In genomic region chr17:57819273-57819672, GRCh38 we compare ENCODE assay signal across 16 cellular contexts.
"Had no signal": no experiment of that assay in that cellular context is flagged by ENCODE, and none has a peak within 500 bp of the region (broad histone marks: within the 10 kb centered on the region; RNA-seq: fewer than 3 reads in every experiment).

No MANE protein-coding gene starts in this region.

- H3K27ac ChIP-seq: lower lobe of right lung, prostate gland, right lobe of liver had no signal

- H3K9me3 ChIP-seq: lower lobe of right lung, mucosa of descending colon, prostate gland, right lobe of liver had no signal

- H3K4me1 ChIP-seq: lower lobe of right lung, prostate gland, right lobe of liver had no signal

- H3K4me3 ChIP-seq: lower lobe of right lung, mucosa of descending colon, prostate gland, right lobe of liver had no signal

- H3K36me3 ChIP-seq: lower lobe of right lung, prostate gland, right lobe of liver had no signal

- H3K27me3 ChIP-seq: right lobe of liver had no signal

- DNase-seq: activated CD4-positive, alpha-beta memory T cell treated with anti-CD3 and anti-CD28 coated beads for 36 hours; activated CD4-positive, CD25-positive, alpha-beta regulatory T cell treated with anti-CD3 and anti-CD28 coated beads, Interleukin-2, amount 50 U/mL, for 72 hours; activated gamma-delta T cell; activated T-cell treated with anti-CD3 and anti-CD28 coated beads, Interleukin-2, amount 50 U/mL, for 48 hours; amygdala; foreskin melanocyte; kidney; lower lobe of right lung; mucosa of descending colon; naive thymus-derived CD8-positive, alpha-beta T cell; nucleus accumbens; right lobe of liver; stimulated activated CD4-positive, alpha-beta T cell treated with anti-CD3 and anti-CD28 coated beads, Interleukin-1b, Interleukin-23, amount 100 ng/mL, for 48 hours; trophoblast cell had no signal

- ATAC-seq: lower lobe of right lung; mucosa of descending colon; naive thymus-derived CD8-positive, alpha-beta T cell; right lobe of liver; stimulated activated memory B cell treated with anti-CD40 and anti-IgM and Interleukin-4, amounts not matched to agents 10 μg/mL and 1 μg/mL and 100 μg/mL, for 72 hours had no signal
